Comparison of ENCODE assay signal across 2 cellular contexts in the genomic region with DNA sequence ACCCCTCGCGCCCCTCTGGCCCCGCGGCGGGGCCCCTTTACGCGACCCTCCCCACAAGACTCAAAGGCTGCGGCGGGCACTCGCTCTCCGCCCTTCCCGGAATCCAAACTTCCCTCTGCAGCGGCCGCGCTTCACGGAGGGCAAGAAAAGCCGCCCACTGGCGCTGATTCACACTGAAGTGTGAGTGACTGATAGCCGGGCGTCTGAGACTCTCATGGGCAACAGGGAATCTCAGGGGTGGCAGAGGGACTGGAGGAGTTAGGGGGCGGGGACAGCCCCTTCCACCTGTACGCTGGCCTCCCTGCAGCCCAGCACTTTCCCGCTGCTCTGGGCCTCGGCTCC.
TF ChIP-seq lines count a peak whose summit lies in the region.

No MANE protein-coding gene starts in this region.

TF ChIP-seq in WTC11, 78 proteins besides CTCF, POLR2A, EP300 and RAD21:
- TF ChIP-seq, protein P1, sequence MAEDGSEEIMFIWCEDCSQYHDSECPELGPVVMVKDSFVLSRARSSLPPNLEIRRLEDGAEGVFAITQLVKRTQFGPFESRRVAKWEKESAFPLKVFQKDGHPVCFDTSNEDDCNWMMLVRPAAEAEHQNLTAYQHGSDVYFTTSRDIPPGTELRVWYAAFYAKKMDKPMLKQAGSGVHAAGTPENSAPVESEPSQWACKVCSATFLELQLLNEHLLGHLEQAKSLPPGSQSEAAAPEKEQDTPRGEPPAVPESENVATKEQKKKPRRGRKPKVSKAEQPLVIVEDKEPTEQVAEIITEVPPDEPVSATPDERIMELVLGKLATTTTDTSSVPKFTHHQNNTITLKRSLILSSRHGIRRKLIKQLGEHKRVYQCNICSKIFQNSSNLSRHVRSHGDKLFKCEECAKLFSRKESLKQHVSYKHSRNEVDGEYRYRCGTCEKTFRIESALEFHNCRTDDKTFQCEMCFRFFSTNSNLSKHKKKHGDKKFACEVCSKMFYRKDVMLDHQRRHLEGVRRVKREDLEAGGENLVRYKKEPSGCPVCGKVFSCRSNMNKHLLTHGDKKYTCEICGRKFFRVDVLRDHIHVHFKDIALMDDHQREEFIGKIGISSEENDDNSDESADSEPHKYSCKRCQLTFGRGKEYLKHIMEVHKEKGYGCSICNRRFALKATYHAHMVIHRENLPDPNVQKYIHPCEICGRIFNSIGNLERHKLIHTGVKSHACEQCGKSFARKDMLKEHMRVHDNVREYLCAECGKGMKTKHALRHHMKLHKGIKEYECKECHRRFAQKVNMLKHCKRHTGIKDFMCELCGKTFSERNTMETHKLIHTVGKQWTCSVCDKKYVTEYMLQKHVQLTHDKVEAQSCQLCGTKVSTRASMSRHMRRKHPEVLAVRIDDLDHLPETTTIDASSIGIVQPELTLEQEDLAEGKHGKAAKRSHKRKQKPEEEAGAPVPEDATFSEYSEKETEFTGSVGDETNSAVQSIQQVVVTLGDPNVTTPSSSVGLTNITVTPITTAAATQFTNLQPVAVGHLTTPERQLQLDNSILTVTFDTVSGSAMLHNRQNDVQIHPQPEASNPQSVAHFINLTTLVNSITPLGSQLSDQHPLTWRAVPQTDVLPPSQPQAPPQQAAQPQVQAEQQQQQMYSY (CRISPR knock-in tag; IDR thresholded peaks at IDR 0.05), result peak; percentile 89
- TF ChIP-seq ZNF138 (CRISPR knock-in tag; conservative IDR thresholded peaks at IDR 0.05) (no peak), NFATC4 (CRISPR knock-in tag; IDR thresholded peaks at IDR 0.05) (no peak), ATF1 (CRISPR knock-in tag; IDR thresholded peaks at IDR 0.05) (no peak), MYBL2 (CRISPR knock-in tag; IDR thresholded peaks at IDR 0.05) (no peak), GTF2I (CRISPR knock-in tag; conservative IDR thresholded peaks at IDR 0.05) (peak; percentile 47; the same call in 1 of the 2 replicates), SMAD4 (CRISPR knock-in tag; IDR thresholded peaks at IDR 0.05) (no peak), IRF2 (CRISPR knock-in tag; IDR thresholded peaks at IDR 0.05; ENCODE audit: borderline replicate concordance, low read depth) (no peak), CREB1 (CRISPR knock-in tag; IDR thresholded peaks at IDR 0.05) (no peak), HMGA2 (CRISPR knock-in tag; IDR thresholded peaks at IDR 0.05) (no peak), ZNF219 (CRISPR knock-in tag; IDR thresholded peaks at IDR 0.05; ENCODE audit: borderline replicate concordance) (no peak), ZNF317 (CRISPR knock-in tag; IDR thresholded peaks at IDR 0.05; ENCODE audit: borderline replicate concordance, low read depth) (no peak), NR2C2 (CRISPR knock-in tag; IDR thresholded peaks at IDR 0.05) (no peak)
- TF ChIP-seq, protein P2, sequence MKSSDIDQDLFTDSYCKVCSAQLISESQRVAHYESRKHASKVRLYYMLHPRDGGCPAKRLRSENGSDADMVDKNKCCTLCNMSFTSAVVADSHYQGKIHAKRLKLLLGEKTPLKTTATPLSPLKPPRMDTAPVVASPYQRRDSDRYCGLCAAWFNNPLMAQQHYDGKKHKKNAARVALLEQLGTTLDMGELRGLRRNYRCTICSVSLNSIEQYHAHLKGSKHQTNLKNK (CRISPR knock-in tag; IDR thresholded peaks at IDR 0.05), result no peak
- TF ChIP-seq, protein P3, sequence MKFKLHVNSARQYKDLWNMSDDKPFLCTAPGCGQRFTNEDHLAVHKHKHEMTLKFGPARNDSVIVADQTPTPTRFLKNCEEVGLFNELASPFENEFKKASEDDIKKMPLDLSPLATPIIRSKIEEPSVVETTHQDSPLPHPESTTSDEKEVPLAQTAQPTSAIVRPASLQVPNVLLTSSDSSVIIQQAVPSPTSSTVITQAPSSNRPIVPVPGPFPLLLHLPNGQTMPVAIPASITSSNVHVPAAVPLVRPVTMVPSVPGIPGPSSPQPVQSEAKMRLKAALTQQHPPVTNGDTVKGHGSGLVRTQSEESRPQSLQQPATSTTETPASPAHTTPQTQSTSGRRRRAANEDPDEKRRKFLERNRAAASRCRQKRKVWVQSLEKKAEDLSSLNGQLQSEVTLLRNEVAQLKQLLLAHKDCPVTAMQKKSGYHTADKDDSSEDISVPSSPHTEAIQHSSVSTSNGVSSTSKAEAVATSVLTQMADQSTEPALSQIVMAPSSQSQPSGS (CRISPR knock-in tag; IDR thresholded peaks at IDR 0.05; ENCODE audit: borderline replicate concordance, low read depth), result no peak
- TF ChIP-seq, protein P4, sequence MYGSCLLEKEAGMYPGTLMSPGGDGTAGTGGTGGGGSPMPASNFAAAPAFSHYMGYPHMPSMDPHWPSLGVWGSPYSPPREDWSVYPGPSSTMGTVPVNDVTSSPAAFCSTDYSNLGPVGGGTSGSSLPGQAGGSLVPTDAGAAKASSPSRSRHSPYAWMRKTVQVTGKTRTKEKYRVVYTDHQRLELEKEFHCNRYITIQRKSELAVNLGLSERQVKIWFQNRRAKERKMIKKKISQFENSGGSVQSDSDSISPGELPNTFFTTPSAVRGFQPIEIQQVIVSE (CRISPR knock-in tag; IDR thresholded peaks at IDR 0.05; ENCODE audit: borderline replicate concordance), result no peak

TF ChIP-seq in endothelial cell of umbilical vein, 7 proteins besides CTCF, POLR2A, EP300 and RAD21:
- TF ChIP-seq, protein P5, sequence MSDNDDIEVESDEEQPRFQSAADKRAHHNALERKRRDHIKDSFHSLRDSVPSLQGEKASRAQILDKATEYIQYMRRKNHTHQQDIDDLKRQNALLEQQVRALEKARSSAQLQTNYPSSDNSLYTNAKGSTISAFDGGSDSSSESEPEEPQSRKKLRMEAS (IDR thresholded peaks at IDR 0.05; ENCODE audit: insufficient read depth, insufficient read length), result no peak
- no peak for TF ChIP-seq POLR2AphosphoS5 (IDR thresholded peaks at IDR 0.05; ENCODE audit: insufficient read depth, low read depth, low read length)
- no peak for TF ChIP-seq MYC (IDR thresholded peaks at IDR 0.05; ENCODE audit: low read depth, low read length)
- no peak for TF ChIP-seq FOS (IDR thresholded peaks at IDR 0.05; ENCODE audit: borderline replicate concordance, insufficient read depth, low read length)
- no peak for TF ChIP-seq JUN (IDR thresholded peaks at IDR 0.05; ENCODE audit: borderline replicate concordance, insufficient read depth, insufficient read length, low read depth)
- TF ChIP-seq EZH2 (IDR thresholded peaks at IDR 0.05; ENCODE audit: borderline replicate concordance, low read depth, low read length, severe bottlenecking), result no peak
- no peak for TF ChIP-seq GATA2 (IDR thresholded peaks at IDR 0.05; ENCODE audit: insufficient read depth, insufficient read length, low read depth, low read length)
